Comparison of ENCODE assay signal across 9 cellular contexts in genomic region chr12:110316861-110317260, GRCh38. TPM values are rescaled to one million over a fixed set of nuclear protein-coding genes. Genes with fewer than 3 reads are reported as not detected.
A peak's percentile ranks its signal among the peaks of the same experiment; 100 is the strongest.
DNase-seq lines count a peak whose midpoint lies in the region; ATAC-seq and TF ChIP-seq lines count a peak whose summit lies in the region.
"Had no signal": no experiment of that assay in that cellular context is flagged by ENCODE, and none has a peak within 500 bp of the region (broad histone marks: within the 10 kb centered on the region; RNA-seq: fewer than 3 reads in every experiment).

No MANE protein-coding gene starts in this region.

- H4K8ac ChIP-seq in trophoblast cell (ENCODE audit: low read depth, low read length) = no peak overlapping the region

- no peak overlapping the region for H2BK120ac ChIP-seq in trophoblast cell (ENCODE audit: insufficient read depth, low read length, poor library complexity)

- peaks cover 15 to 44% of the 10 kb centered on the region in 2 donors for H3K36me3 Mint-ChIP-seq in CD4-positive, alpha-beta memory T cell

- H3K4me1 Mint-ChIP-seq in CD4-positive, alpha-beta memory T cell = peaks cover 38 to 61% (median 50%) of the 10 kb centered on the region in 4 donors

- TF ChIP-seq CTCF in PC-3 (conservative IDR thresholded peaks at IDR 0.05; ENCODE audit: low read depth, low read length) (no peak), epithelial cell of esophagus (IDR thresholded peaks at IDR 0.05; ENCODE audit: insufficient read depth, low read depth, low read length, missing control alignments) (no peak)

- H3K27ac ChIP-seq in CD4-positive, alpha-beta memory T cell (ENCODE audit: low read depth, low read length) = no peak overlapping the region
- H3K27ac ChIP-seq in PC-3 (ENCODE audit: low read length) (no peak overlapping the region), trophoblast cell (ENCODE audit: low read depth, low read length) (no peak overlapping the region)

- H4K12ac ChIP-seq in trophoblast cell (ENCODE audit: low read depth, low read length) = peak overlapping the region; percentile 24

- H2BK12ac ChIP-seq in trophoblast cell (ENCODE audit: low read length) = peak overlapping the region; percentile 3

- H3K27me3 Mint-ChIP-seq in CD4-positive, alpha-beta memory T cell = no peaks in the 10 kb centered on the region

- H3K79me1 ChIP-seq in trophoblast cell (ENCODE audit: low read length) = peaks cover 2% of the 10 kb centered on the region

- intact Hi-C loops in CD4-positive, alpha-beta memory T cell (cut with micrococcal nuclease) = no loop called here
- intact Hi-C loops in PC-3 (cut with micrococcal nuclease) = no loop called here

- ATAC-seq in PC-3 = no peak; the same call in 1 of the 2 replicates

- no peaks in the 10 kb centered on the region for H3K9me2 ChIP-seq in PC-3 (replicated peaks; ENCODE audit: low read length)

- no peak overlapping the region for H2AK5ac ChIP-seq in trophoblast cell (ENCODE audit: low read length)

- H3K4me3 Mint-ChIP-seq in CD4-positive, alpha-beta memory T cell = peak overlapping the region in 1 of 8 donors; percentile 73

- H3K27ac Mint-ChIP-seq in CD4-positive, alpha-beta memory T cell = peak overlapping the region in 6 of 7 donors; percentile 9 to 93 (median 56)

- POLR2A ChIA-PET in CD4-positive, alpha-beta memory T cell (lab: Charles Lee; ENCODE audit: partially characterized antibody) = interaction anchor here (0.5 kb wide), 1 partner anchor 10 kb away, joined by 3 read pairs; no protein-coding TSS in a partner anchor
- POLR2A ChIA-PET in PC-3 (lab: Charles Lee; ENCODE audit: unreplicated experiment) = no interaction called here

- H3K4me2 ChIP-seq in PC-3 (ENCODE audit: low read length) = no peak overlapping the region
- H3K4me2 ChIP-seq in trophoblast cell (ENCODE audit: low read length) = no peak overlapping the region

- no peak overlapping the region for H3K4ac ChIP-seq in trophoblast cell (ENCODE audit: low read depth, low read length)

- no peak overlapping the region for H4K91ac ChIP-seq in trophoblast cell (ENCODE audit: low read depth, low read length)

- no peak for DNase-seq in CD4-positive, alpha-beta memory T cell
- DNase-seq in PC-3 (peak; percentile 17), epithelial cell of esophagus (ENCODE audit: low read depth) (peak; percentile 38), trophoblast cell (peak; percentile 61 to 96), NCI-H1436 treated with DMSO at 0.1 percent for 48 hours (lab: John Stamatoyannopoulos, UW) (no peak), NCI-H510A (lab: John Stamatoyannopoulos, UW) (no peak), HuH-7 (ENCODE audit: low spot score) (no peak), NCI-H187 treated with DMSO at 0.1 percent for 48 hours (lab: John Stamatoyannopoulos, UW) (no peak)
- DNase-seq: NCI-H1105 treated with DMSO at 0.1 percent for 48 hours had no signal

- peak overlapping the region; percentile 61 for H3K18ac ChIP-seq in trophoblast cell (ENCODE audit: low read length)

- CTCF ChIA-PET in CD4-positive, alpha-beta memory T cell (lab: Charles Lee; ENCODE audit: partially characterized antibody) = interaction anchor here (2.1 kb wide), 1 partner anchor 114 kb away, joined by 7 read pairs; no protein-coding TSS in a partner anchor
- CTCF ChIA-PET in PC-3 (lab: Charles Lee) = no interaction called here

- WGBS in trophoblast cell (ENCODE audit: extremely low coverage, insufficient coverage, insufficient read length) = no CpG with 5 or more reads among the region's 4 CpGs

- peaks cover 50% of the 10 kb centered on the region for H4K20me1 ChIP-seq in PC-3 (ENCODE audit: low read length)

- H3K4me1 ChIP-seq in CD4-positive, alpha-beta memory T cell (ENCODE audit: insufficient read depth, low read length) = peaks cover 42% of the 10 kb centered on the region
- H3K4me1 ChIP-seq in PC-3 (ENCODE audit: insufficient read depth, low read length) = peaks cover 27% of the 10 kb centered on the region
- peaks cover 2 to 3% of the 10 kb centered on the region in 2 experiments for H3K4me1 ChIP-seq in trophoblast cell (ENCODE audit: control insufficient read depth in 1 of 2, insufficient read depth in 2 of 2, low read length in 2 of 2)

- no peak overlapping the region for H2BK5ac ChIP-seq in trophoblast cell (ENCODE audit: low read depth, low read length, poor library complexity)

- H3F3A ChIP-seq in PC-3 (ENCODE audit: low read length, unreplicated experiment) = no peaks in the 10 kb centered on the region

- H2AFZ ChIP-seq in PC-3 (ENCODE audit: low read length) (no peak overlapping the region), trophoblast cell (ENCODE audit: insufficient read depth, low read length, poor library complexity) (no peak overlapping the region)

- H3K79me2 ChIP-seq in PC-3 (ENCODE audit: low read length) (peaks cover 99% of the 10 kb centered on the region), trophoblast cell (ENCODE audit: control insufficient read depth, insufficient read depth, low read length, poor library complexity) (no peaks in the 10 kb centered on the region)

- peak overlapping the region; percentile 53 for H3K23ac ChIP-seq in trophoblast cell (ENCODE audit: low read length)

- H3K14ac ChIP-seq in trophoblast cell (ENCODE audit: low read length) = no peak overlapping the region

- no peak overlapping the region for H3K4me3 ChIP-seq in CD4-positive, alpha-beta memory T cell (ENCODE audit: low read length in 2 of 2)
- H3K4me3 ChIP-seq in PC-3 (ENCODE audit: low read length) = no peak overlapping the region
- H3K4me3 ChIP-seq in epithelial cell of esophagus (ENCODE audit: low read length) = no peak overlapping the region
- H3K4me3 ChIP-seq in trophoblast cell (ENCODE audit: low read depth, low read length) = no peak overlapping the region

- H3K27me3 ChIP-seq in CD4-positive, alpha-beta memory T cell (ENCODE audit: insufficient read depth, low read length) = no peaks in the 10 kb centered on the region
- no peaks in the 10 kb centered on the region for H3K27me3 ChIP-seq in PC-3 (ENCODE audit: low read length)
- H3K27me3 ChIP-seq in trophoblast cell (ENCODE audit: insufficient read depth, low read length) = no peaks in the 10 kb centered on the region

- H3K36me3 ChIP-seq in CD4-positive, alpha-beta memory T cell (ENCODE audit: insufficient read depth, low read length) = no peaks in the 10 kb centered on the region
- peaks cover 42% of the 10 kb centered on the region for H3K36me3 ChIP-seq in PC-3 (ENCODE audit: low read depth, low read length)
- H3K36me3 ChIP-seq in trophoblast cell (ENCODE audit: control insufficient read depth in 1 of 2, insufficient read depth in 2 of 2, low read length in 2 of 2) = peaks cover 2 to 7% of the 10 kb centered on the region in 2 experiments

- H3K9ac ChIP-seq in PC-3 (ENCODE audit: low read length) (no peak overlapping the region), trophoblast cell (ENCODE audit: low read length) (no peak overlapping the region)

- H3K9me3 Mint-ChIP-seq in CD4-positive, alpha-beta memory T cell = no peaks in the 10 kb centered on the region

- BruUV-seq in PC-3 (replicated peaks; lab: Mats Ljungman, UMichigan) = no TSS peak

- H3K9me3 ChIP-seq in CD4-positive, alpha-beta memory T cell (ENCODE audit: control insufficient read depth in 1 of 2, low read length in 2 of 2) = no peaks in the 10 kb centered on the region
- no peaks in the 10 kb centered on the region for H3K9me3 ChIP-seq in PC-3 (ENCODE audit: low read length)
- no peaks in the 10 kb centered on the region for H3K9me3 ChIP-seq in trophoblast cell (ENCODE audit: insufficient read depth, low read depth, low read length)

RNA-seq across cellular contexts. Expression of gene ATP2A2, which starts 35.8 kb away (rescaled TPM):
- total RNA-seq in CD4-positive, alpha-beta memory T cell = 10 to 100 TPM; 90.4 to 91.0 TPM
- 1 to 10 TPM; 1.8 to 5.5 TPM for polyA plus RNA-seq in CD4-positive, alpha-beta memory T cell
- total RNA-seq in PC-3 (2014; rRNA removed) = 174 and 211 TPM in 2 replicates
- 110 and 113 TPM in 2 replicates for polyA plus RNA-seq in trophoblast cell (2013)

Comparison
In these comparisons a context has a peak if more than half of its experiments do, and no peak if none do; other contexts are left out.
1. DNase-seq: peak in PC-3 (single experiment), epithelial cell of esophagus (single experiment) and trophoblast cell (2 of 2); none in CD4-positive, alpha-beta memory T cell (0 of 5), NCI-H1436 treated with DMSO at 0.1 percent for 48 hours (single experiment), NCI-H510A (single experiment), HuH-7 (single experiment) and NCI-H187 treated with DMSO at 0.1 percent for 48 hours (single experiment).